9 cellular contexts compared by ENCODE assay signal in genomic region chr1:32336963-32337675, GRCh38. TPM values are rescaled to one million over a fixed set of nuclear protein-coding genes. Genes with fewer than 3 reads are reported as not detected.
A peak's percentile ranks its signal among the peaks of the same experiment; 100 is the strongest.
DNase-seq lines count a peak whose midpoint lies in the region; ATAC-seq and TF ChIP-seq lines count a peak whose summit lies in the region.
"Had no signal": no experiment of that assay in that cellular context is flagged by ENCODE, and none has a peak within 500 bp of the region (broad histone marks: within the 10 kb centered on the region; RNA-seq: fewer than 3 reads in every experiment).

No MANE protein-coding gene starts in this region.

- POLR2A ChIA-PET in activated CD4-positive, alpha-beta memory T cell treated with anti-CD3 and anti-CD28 coated beads, Interleukin-2, amount 10 ng/mL, durations not matched to agents 7 days and 5 days (lab: Charles Lee), result interaction anchor here (0.7 to 3.4 kb wide), 19 partner anchors 9 to 480 kb away, joined by 3 to 41 read pairs (median 4); partner anchors contain the start of genes BSDC1, HDAC1, LCK and YARS1

- peaks cover 15% of the 10 kb centered on the region; the same call in 1 of the 2 replicates for H3K36me3 ChIP-seq in Karpas-422 (ENCODE audit: insufficient read depth, low read length)

- peaks cover 40% of the 10 kb centered on the region for H3K4me1 Mint-ChIP-seq in activated CD4-positive, alpha-beta memory T cell treated with anti-CD3 and anti-CD28 coated beads, Interleukin-2, amount 10 ng/mL, durations not matched to agents 7 days and 5 days
- H3K4me1 Mint-ChIP-seq in glutamatergic neuron (ENCODE audit: low read depth, unreplicated experiment), result peaks cover 22% of the 10 kb centered on the region

- peak overlapping the region; percentile 59 for H3K9ac ChIP-seq in Karpas-422 (ENCODE audit: low read length)

- CTCF ChIA-PET in activated CD4-positive, alpha-beta memory T cell treated with anti-CD3 and anti-CD28 coated beads, Interleukin-2, amount 10 ng/mL, durations not matched to agents 7 days and 5 days (lab: Charles Lee), result interaction anchor here (0.6 to 2.2 kb wide), 7 partner anchors 13 to 373 kb away, joined by 3 to 16 read pairs (median 3); no protein-coding TSS in a partner anchor

- peaks cover 13% of the 10 kb centered on the region for H3K27me3 Mint-ChIP-seq in activated CD4-positive, alpha-beta memory T cell treated with anti-CD3 and anti-CD28 coated beads, Interleukin-2, amount 10 ng/mL, durations not matched to agents 7 days and 5 days
- peaks cover 8% of the 10 kb centered on the region for H3K27me3 Mint-ChIP-seq in glutamatergic neuron (ENCODE audit: unreplicated experiment)

- peaks cover 61% of the 10 kb centered on the region for H3K4me1 ChIP-seq in Karpas-422 (ENCODE audit: low read length)

- no peak overlapping the region for H3K27ac Mint-ChIP-seq in activated CD4-positive, alpha-beta memory T cell treated with anti-CD3 and anti-CD28 coated beads, Interleukin-2, amount 10 ng/mL, durations not matched to agents 7 days and 5 days
- H3K27ac Mint-ChIP-seq in glutamatergic neuron (ENCODE audit: unreplicated experiment), result peak overlapping the region; percentile 64

- no peak overlapping the region for H2AFZ ChIP-seq in Karpas-422 (ENCODE audit: low read length)

- peak overlapping the region; percentile 84 for H3K27ac ChIP-seq in Karpas-422 (ENCODE audit: low read length)

- no peaks in the 10 kb centered on the region for H3K27me3 ChIP-seq in Karpas-422 (ENCODE audit: low read length)

- H3K4me2 ChIP-seq in Karpas-422 (ENCODE audit: low read depth, low read length, poor library complexity, severe bottlenecking), result peak overlapping the region; percentile 99

- peak overlapping the region; percentile 49 for H3K4me3 ChIP-seq in Karpas-422 (ENCODE audit: low read length)

- TF ChIP-seq CTCF in glutamatergic neuron (IDR thresholded peaks at IDR 0.05; ENCODE audit: partially characterized antibody, unreplicated experiment), result no peak

- DNase-seq in ELR (ENCODE audit: low read depth) (peak; percentile 69), Karpas-422 (peak; percentile 84), glutamatergic neuron (no peak), retina (no peak), NCI-H146 (lab: John Stamatoyannopoulos, UW) (no peak)
- peak; percentile 59 for DNase-seq in activated CD4-positive, alpha-beta memory T cell treated with anti-CD3 and anti-CD28 coated beads, Interleukin-2, amount 10 ng/mL, durations not matched to agents 7 days and 5 days
- peak; percentile 65 for DNase-seq in stimulated activated CD4-positive, alpha-beta T cell treated with anti-CD3 and anti-CD28 coated beads, Interleukin-4, amount 100 ng/mL, for 24 hours

- no peaks in the 10 kb centered on the region for H3K9me3 ChIP-seq in Karpas-422 (ENCODE audit: low read length)

- H3K9me3 Mint-ChIP-seq in activated CD4-positive, alpha-beta memory T cell treated with anti-CD3 and anti-CD28 coated beads, Interleukin-2, amount 10 ng/mL, durations not matched to agents 7 days and 5 days, result no peaks in the 10 kb centered on the region
- peaks cover 15% of the 10 kb centered on the region for H3K9me3 Mint-ChIP-seq in glutamatergic neuron (ENCODE audit: unreplicated experiment)

- peak overlapping the region; percentile 27 for H3K4me3 Mint-ChIP-seq in activated CD4-positive, alpha-beta memory T cell treated with anti-CD3 and anti-CD28 coated beads, Interleukin-2, amount 10 ng/mL, durations not matched to agents 7 days and 5 days
- H3K4me3 Mint-ChIP-seq in glutamatergic neuron (ENCODE audit: unreplicated experiment), result peak overlapping the region; percentile 30

- no peaks in the 10 kb centered on the region for H3K9me2 ChIP-seq in Karpas-422 (replicated peaks; ENCODE audit: insufficient read depth, low read length)

- peaks cover 14% of the 10 kb centered on the region; the same call in 1 of the 2 replicates for H4K20me1 ChIP-seq in Karpas-422 (ENCODE audit: insufficient read depth, low read depth, low read length)

- ATAC-seq in HG03139 (IDR thresholded peaks at IDR 0.05; ENCODE audit: unreplicated experiment), result no peak

- H3K36me3 Mint-ChIP-seq in activated CD4-positive, alpha-beta memory T cell treated with anti-CD3 and anti-CD28 coated beads, Interleukin-2, amount 10 ng/mL, durations not matched to agents 7 days and 5 days (ENCODE audit: low read depth), result peaks cover 24% of the 10 kb centered on the region
- peaks cover 4% of the 10 kb centered on the region for H3K36me3 Mint-ChIP-seq in glutamatergic neuron (ENCODE audit: unreplicated experiment)

- peaks cover 16% of the 10 kb centered on the region for H3K79me2 ChIP-seq in Karpas-422 (ENCODE audit: low read length)

RNA-seq across cellular contexts. Expression of gene MARCKSL1, which starts 1.1 kb away (rescaled TPM):
- 262 and 391 TPM in 2 replicates for total RNA-seq in Karpas-422 (2014; rRNA removed; shearing (Covaris generic); ENCODE audit: low replicate concordance)
- total RNA-seq in activated CD4-positive, alpha-beta memory T cell treated with anti-CD3 and anti-CD28 coated beads, Interleukin-2, amount 10 ng/mL, durations not matched to agents 7 days and 5 days, result 10 to 100 TPM; 26.4 to 27.9 TPM
- 912 TPM for total RNA-seq in glutamatergic neuron (ENCODE audit: unreplicated experiment)

RNA-seq across cellular contexts. Expression of gene FAM229A, which starts 25.2 kb away (rescaled TPM):
- total RNA-seq in Karpas-422 (2014; rRNA removed; shearing (Covaris generic); ENCODE audit: low replicate concordance), result 3.1 and 4.5 TPM in 2 replicates
- total RNA-seq in activated CD4-positive, alpha-beta memory T cell treated with anti-CD3 and anti-CD28 coated beads, Interleukin-2, amount 10 ng/mL, durations not matched to agents 7 days and 5 days, result 10 to 100 TPM; 10.6 to 11.8 TPM
- total RNA-seq in glutamatergic neuron (ENCODE audit: unreplicated experiment), result 21.8 TPM

RNA-seq across cellular contexts. Expression of gene TSSK3, which starts 25.2 kb away (rescaled TPM):
- 1.4 and 1.5 TPM in 2 replicates for total RNA-seq in Karpas-422 (2014; rRNA removed; shearing (Covaris generic); ENCODE audit: low replicate concordance)
- 1 to 10 TPM in 1 of 2 experiments, under 1 TPM in 1; 0.70 to 1.0 TPM for total RNA-seq in activated CD4-positive, alpha-beta memory T cell treated with anti-CD3 and anti-CD28 coated beads, Interleukin-2, amount 10 ng/mL, durations not matched to agents 7 days and 5 days
- 1.6 TPM for total RNA-seq in glutamatergic neuron (ENCODE audit: unreplicated experiment)
- total RNA-seq: epithelial cell of proximal tubule had no signal

RNA-seq across cellular contexts. Expression of gene HDAC1, which starts 45.2 kb away (rescaled TPM):
- 201 and 257 TPM in 2 replicates for total RNA-seq in Karpas-422 (2014; rRNA removed; shearing (Covaris generic); ENCODE audit: low replicate concordance)
- 100 to 1,000 TPM; 180 to 185 TPM for total RNA-seq in activated CD4-positive, alpha-beta memory T cell treated with anti-CD3 and anti-CD28 coated beads, Interleukin-2, amount 10 ng/mL, durations not matched to agents 7 days and 5 days
- 36.9 TPM for total RNA-seq in glutamatergic neuron (ENCODE audit: unreplicated experiment)

RNA-seq across cellular contexts. Expression of gene BSDC1, which starts 57.1 kb away (rescaled TPM):
- 45.1 and 50.0 TPM in 2 replicates for total RNA-seq in Karpas-422 (2014; rRNA removed; shearing (Covaris generic); ENCODE audit: low replicate concordance)
- total RNA-seq in activated CD4-positive, alpha-beta memory T cell treated with anti-CD3 and anti-CD28 coated beads, Interleukin-2, amount 10 ng/mL, durations not matched to agents 7 days and 5 days, result 10 to 100 TPM; 52.5 to 52.6 TPM
- 161 TPM for total RNA-seq in glutamatergic neuron (ENCODE audit: unreplicated experiment)

Comparison
In these comparisons a context has a peak if more than half of its experiments do, and no peak if none do; other contexts are left out.
1. DNase-seq: peak in ELR (single experiment), Karpas-422 (single experiment), activated CD4-positive, alpha-beta memory T cell treated with anti-CD3 and anti-CD28 coated beads, Interleukin-2, amount 10 ng/mL, durations not matched to agents 7 days and 5 days (single experiment) and stimulated activated CD4-positive, alpha-beta T cell treated with anti-CD3 and anti-CD28 coated beads, Interleukin-4, amount 100 ng/mL, for 24 hours (single experiment); none in glutamatergic neuron (single experiment), retina (single experiment) and NCI-H146 (single experiment).